7 cellular contexts compared by ENCODE assay signal in genomic region chr5:62291829-62292228, GRCh38. TPM values are rescaled to one million over a fixed set of nuclear protein-coding genes. Genes with fewer than 3 reads are reported as not detected.
DNase-seq lines count a peak whose midpoint lies in the region; ATAC-seq and TF ChIP-seq lines count a peak whose summit lies in the region.
"Not testable (repeated sequence)": the region's sequence is repeated elsewhere in the genome, so short reads cannot be mapped to it uniquely, and the experiment has no call there.

No MANE protein-coding gene starts in this region.

- RAD21 ChIA-PET in HCT116 (lab: Charles Lee; ENCODE audit: low non-redundant PET in 1 of 2, low total read pairs in 2 of 2, uncharacterized antibody in 2 of 2, unreplicated experiment in 2 of 2), result not testable (repeated sequence)

- TF ChIP-seq POLR2A in HCT116 (IDR thresholded peaks at IDR 0.05; ENCODE audit: borderline replicate concordance, extremely low read depth, insufficient read depth, insufficient read length), result not testable (repeated sequence)

- H3K4me1 Mint-ChIP-seq in activated CD4-positive, alpha-beta T cell treated with anti-CD3 and anti-CD28 coated beads, Interleukin-2, amount 10 ng/mL, durations not matched to agents 24 days and 14 days, result peaks cover 57% of the 10 kb centered on the region
- H3K4me1 Mint-ChIP-seq in activated T-cell treated with anti-CD3 and anti-CD28 coated beads, Interleukin-2, amount 50 U/mL, for 72 hours (ENCODE audit: low read depth), result peaks cover 61% of the 10 kb centered on the region
- peaks cover 57% of the 10 kb centered on the region for H3K4me1 Mint-ChIP-seq in central memory CD8-positive, alpha-beta T cell
- H3K4me1 Mint-ChIP-seq in neural crest cell, result not testable (repeated sequence)

- not testable (repeated sequence) for H3K9ac ChIP-seq in HCT116 (ENCODE audit: low read length)

- not testable (repeated sequence) for H3K4me3 Mint-ChIP-seq in activated CD4-positive, alpha-beta T cell treated with anti-CD3 and anti-CD28 coated beads, Interleukin-2, amount 10 ng/mL, durations not matched to agents 24 days and 14 days; neural crest cell
- peak overlapping the region; percentile 16 to 51 for H3K4me3 Mint-ChIP-seq in activated T-cell treated with anti-CD3 and anti-CD28 coated beads, Interleukin-2, amount 50 U/mL, for 72 hours
- H3K4me3 Mint-ChIP-seq in central memory CD8-positive, alpha-beta T cell, result peak overlapping the region; percentile 67

- H3K27me3 Mint-ChIP-seq in activated CD4-positive, alpha-beta T cell treated with anti-CD3 and anti-CD28 coated beads, Interleukin-2, amount 10 ng/mL, durations not matched to agents 24 days and 14 days; activated T-cell treated with anti-CD3 and anti-CD28 coated beads, Interleukin-2, amount 50 U/mL, for 72 hours (ENCODE audit: low read depth); central memory CD8-positive, alpha-beta T cell; neural crest cell (ENCODE audit: low read depth): not testable (repeated sequence)

- POLR2A ChIA-PET in HCT116 (lab: Charles Lee), result not testable (repeated sequence)

- not testable (repeated sequence) for H3K9me2 ChIP-seq in HCT116 (ENCODE audit: insufficient read depth)

- not testable (repeated sequence) for TF ChIP-seq RAD21 in HCT116 (IDR thresholded peaks at IDR 0.05; ENCODE audit: low read depth)

- DNase-seq in HCT116 (ENCODE audit: low read depth, low spot score); neural crest cell (ENCODE audit: low read depth, low spot score): not testable (repeated sequence)
- DNase-seq in SHP77 (lab: John Stamatoyannopoulos, UW), result peak; percentile 5 to 17
- DNase-seq in activated CD4-positive, alpha-beta T cell treated with anti-CD3 and anti-CD28 coated beads, Interleukin-2, amount 10 ng/mL, durations not matched to agents 24 days and 14 days, result peak; percentile 80
- peak; percentile 52 to 67 for DNase-seq in activated T-cell treated with anti-CD3 and anti-CD28 coated beads, Interleukin-2, amount 50 U/mL, for 72 hours
- peak; percentile 63 to 79 for DNase-seq in central memory CD8-positive, alpha-beta T cell (ENCODE audit: low spot score in 2 of 2)
- peak; percentile 28 to 63 for DNase-seq in stimulated activated CD8-positive, alpha-beta memory T cell treated with anti-CD3 and anti-CD28 coated beads, Interleukin-4, amount 100 ng/mL, for 1 hour (ENCODE audit: low read depth in 2 of 2, low spot score in 1 of 2)

- H3K27ac ChIP-seq in HCT116 (ENCODE audit: low read depth, low read length), result not testable (repeated sequence)

- not testable (repeated sequence) for H3K27me3 ChIP-seq in HCT116 (ENCODE audit: insufficient read depth, low read length)

- not testable (repeated sequence) for H3K36me3 ChIP-seq in HCT116 (ENCODE audit: control insufficient read depth in 1 of 2, insufficient read depth in 2 of 2, low read length in 2 of 2)

- peaks cover 30% of the 10 kb centered on the region for H3K9me3 Mint-ChIP-seq in activated CD4-positive, alpha-beta T cell treated with anti-CD3 and anti-CD28 coated beads, Interleukin-2, amount 10 ng/mL, durations not matched to agents 24 days and 14 days
- peaks cover 6 to 11% of the 10 kb centered on the region in 2 donors for H3K9me3 Mint-ChIP-seq in activated T-cell treated with anti-CD3 and anti-CD28 coated beads, Interleukin-2, amount 50 U/mL, for 72 hours
- not testable (repeated sequence) for H3K9me3 Mint-ChIP-seq in central memory CD8-positive, alpha-beta T cell; neural crest cell

- H3K4me2 ChIP-seq in HCT116 (ENCODE audit: low read length), result not testable (repeated sequence)

- H3K4me3 ChIP-seq in HCT116 (replicated peaks in 1 of 2; ENCODE audit: low read depth in 1 of 2, low read length in 2 of 2), result not testable (repeated sequence)

- intact Hi-C loops in HCT116 (cut with micrococcal nuclease); activated CD4-positive, alpha-beta T cell treated with anti-CD3 and anti-CD28 coated beads, Interleukin-2, amount 10 ng/mL, durations not matched to agents 24 days and 14 days (cut with micrococcal nuclease): not testable (repeated sequence)

- H3K4me1 ChIP-seq in HCT116 (ENCODE audit: control insufficient read depth in 1 of 2, insufficient read depth in 2 of 2, low read length in 2 of 2), result peaks cover 0 to 11% of the 10 kb centered on the region in 2 experiments; a peak in 2 of 4 replicates

- not testable (repeated sequence) for H3K9me3 ChIP-seq in HCT116 (ENCODE audit: control insufficient read depth in 1 of 2, insufficient read depth in 1 of 2, low read depth in 1 of 2, low read length in 2 of 2)

- CTCF ChIA-PET in HCT116 (lab: Charles Lee), result not testable (repeated sequence)

- peaks cover 34% of the 10 kb centered on the region for H3K36me3 Mint-ChIP-seq in activated CD4-positive, alpha-beta T cell treated with anti-CD3 and anti-CD28 coated beads, Interleukin-2, amount 10 ng/mL, durations not matched to agents 24 days and 14 days (ENCODE audit: low read depth)
- peaks cover 10 to 28% of the 10 kb centered on the region in 2 donors for H3K36me3 Mint-ChIP-seq in activated T-cell treated with anti-CD3 and anti-CD28 coated beads, Interleukin-2, amount 50 U/mL, for 72 hours (ENCODE audit: insufficient read depth in 2 of 2)
- not testable (repeated sequence) for H3K36me3 Mint-ChIP-seq in central memory CD8-positive, alpha-beta T cell (ENCODE audit: insufficient read depth); neural crest cell (ENCODE audit: low read depth)

- ATAC-seq in HCT116; activated T-cell treated with anti-CD3 and anti-CD28 coated beads, Interleukin-2, amount 50 U/mL, for 72 hours (replicated peaks in 1 of 2): not testable (repeated sequence)
- peak; percentile 58 for ATAC-seq in central memory CD8-positive, alpha-beta T cell (replicated peaks; ENCODE audit: extremely low read depth, poor library complexity, severe bottlenecking)

- not testable (repeated sequence) for BruUV-seq in HCT116 (replicated peaks; lab: Mats Ljungman, UMichigan)

- H3K79me2 ChIP-seq in HCT116 (ENCODE audit: insufficient read depth, low read length), result not testable (repeated sequence)

- not testable (repeated sequence) for H2AFZ ChIP-seq in HCT116 (ENCODE audit: low read depth, low read length, poor library complexity, severe bottlenecking)

- not testable (repeated sequence) for H4K20me1 ChIP-seq in HCT116 (ENCODE audit: insufficient read depth)

- peak in 2 of 3 experiments; percentile 21 to 31; a peak in 1 of 6 replicates for TF ChIP-seq CTCF in HCT116 (IDR thresholded peaks at IDR 0.05 in 2 of 3, conservative IDR thresholded peaks at IDR 0.05 in 1 of 3; ENCODE audit: borderline replicate concordance in 1 of 3, insufficient read depth in 1 of 3, low read depth in 2 of 3, low read length in 2 of 3)
- peak; percentile 27 for TF ChIP-seq CTCF in neural crest cell (conservative IDR thresholded peaks at IDR 0.05)

- H3K27ac Mint-ChIP-seq in activated CD4-positive, alpha-beta T cell treated with anti-CD3 and anti-CD28 coated beads, Interleukin-2, amount 10 ng/mL, durations not matched to agents 24 days and 14 days; neural crest cell (ENCODE audit: unreplicated experiment): not testable (repeated sequence)
- peak overlapping the region; percentile 51 for H3K27ac Mint-ChIP-seq in activated T-cell treated with anti-CD3 and anti-CD28 coated beads, Interleukin-2, amount 50 U/mL, for 72 hours
- peak overlapping the region; percentile 59 for H3K27ac Mint-ChIP-seq in central memory CD8-positive, alpha-beta T cell (ENCODE audit: low read depth)

RNA-seq across cellular contexts. Expression of gene KIF2A, which starts 14.2 kb away (rescaled TPM):
- 42.9 TPM for total RNA-seq in HCT116 (2021; ENCODE audit: unreplicated experiment)
- 12.5 and 19.4 TPM in 2 replicates for polyA plus RNA-seq in HCT116 (2012)
- total RNA-seq in activated CD4-positive, alpha-beta T cell treated with anti-CD3 and anti-CD28 coated beads, Interleukin-2, amount 10 ng/mL, durations not matched to agents 24 days and 14 days, result 238 and 244 TPM in 2 replicates
- total RNA-seq in activated T-cell treated with anti-CD3 and anti-CD28 coated beads, Interleukin-2, amount 50 U/mL, for 72 hours, result 100 to 1,000 TPM; 158 to 193 TPM
- total RNA-seq in neural crest cell, result 96.2 and 101 TPM in 2 replicates
